1 cellular context compared by ENCODE assay signal in the genomic region with DNA sequence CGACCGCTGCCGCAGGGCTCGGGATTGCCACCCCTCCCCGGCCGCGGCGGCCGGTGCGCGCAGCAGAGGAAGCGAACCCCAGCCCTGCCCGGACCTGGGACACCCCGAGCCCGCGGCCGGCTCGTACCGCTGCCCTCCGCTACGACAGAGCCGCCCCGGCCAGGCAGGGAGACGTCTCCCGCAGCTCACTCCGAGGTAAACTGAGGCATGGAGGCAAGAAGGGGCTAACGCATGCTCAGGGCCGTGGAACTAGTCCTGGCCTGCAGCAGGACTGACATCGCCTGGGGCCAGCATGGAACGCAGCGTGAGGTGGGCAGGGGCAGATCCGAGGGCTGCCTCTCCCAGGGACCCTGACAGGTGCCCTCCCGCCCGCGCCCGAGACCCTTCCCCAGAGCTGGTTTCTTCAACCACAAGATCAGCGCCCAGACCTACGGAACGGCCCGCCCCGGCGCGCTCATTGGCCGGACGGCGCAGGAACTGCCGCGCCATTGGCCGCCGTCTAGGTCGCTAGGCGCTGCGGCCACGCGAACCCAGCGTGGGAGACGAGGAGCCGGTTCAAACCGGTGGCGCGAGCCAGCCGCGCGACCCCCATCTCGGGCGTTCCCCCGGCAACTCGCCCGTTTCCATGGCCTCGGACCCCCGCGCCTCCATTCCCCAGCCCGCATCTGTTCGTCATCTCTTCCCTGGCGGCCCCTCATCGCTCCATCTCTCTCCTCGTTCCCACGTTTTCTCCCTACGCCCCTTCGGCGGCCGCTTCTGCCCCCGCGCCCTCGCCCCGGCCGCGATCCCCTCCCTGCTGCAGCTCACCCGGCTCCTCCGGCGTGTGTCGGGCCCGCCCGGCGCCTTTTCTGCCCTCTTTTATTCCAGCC.
TF ChIP-seq lines count a peak whose summit lies in the region.

Gene SLC43A2 (minus strand): TSS at position 848 of the 869 bp plus-strand sequence. CDS start 960 bp downstream, outside the sequence.

TF ChIP-seq in K562, 482 proteins besides CTCF, POLR2A, EP300 and RAD21 (continued from another document and continues in another):
- no peak for TF ChIP-seq ARID3B (CRISPR knock-in tag; IDR thresholded peaks at IDR 0.05; ENCODE audit: borderline replicate concordance)
- no peak for TF ChIP-seq GATAD2A (IDR thresholded peaks at IDR 0.05)
- TF ChIP-seq ZNF644 (tag; IDR thresholded peaks at IDR 0.05; ENCODE audit: low read depth), result no peak
- no peak for TF ChIP-seq COPS2 (conservative IDR thresholded peaks at IDR 0.05)
- peak; percentile 69; the same call in 1 of the 2 replicates for TF ChIP-seq LCOR (CRISPR knock-in tag; IDR thresholded peaks at IDR 0.05)
- TF ChIP-seq PHF8 (IDR thresholded peaks at IDR 0.05; ENCODE audit: borderline replicate concordance, low read length), result peak; percentile 64; the same call in 1 of the 2 replicates
- TF ChIP-seq MYC (IDR thresholded peaks at IDR 0.05; ENCODE audit: low read depth, low read length), result peak; percentile 15; the same call in 1 of the 2 replicates
- TF ChIP-seq MYC (CRISPR knock-in tag; IDR thresholded peaks at IDR 0.05; ENCODE audit: borderline replicate concordance, low read depth), result no peak
- no peak for TF ChIP-seq FUS (optimal IDR thresholded peaks at IDR 0.05; ENCODE audit: low read depth, low read length)
- TF ChIP-seq SUPT5H (IDR thresholded peaks at IDR 0.05), result peak; percentile 75
- no peak for TF ChIP-seq TCF15 (CRISPR knock-in tag; IDR thresholded peaks at IDR 0.05)
- TF ChIP-seq KDM4B (IDR thresholded peaks at IDR 0.05; ENCODE audit: borderline replicate concordance in 2 of 2, low read depth in 1 of 2), result no peak
- TF ChIP-seq, protein P1, sequence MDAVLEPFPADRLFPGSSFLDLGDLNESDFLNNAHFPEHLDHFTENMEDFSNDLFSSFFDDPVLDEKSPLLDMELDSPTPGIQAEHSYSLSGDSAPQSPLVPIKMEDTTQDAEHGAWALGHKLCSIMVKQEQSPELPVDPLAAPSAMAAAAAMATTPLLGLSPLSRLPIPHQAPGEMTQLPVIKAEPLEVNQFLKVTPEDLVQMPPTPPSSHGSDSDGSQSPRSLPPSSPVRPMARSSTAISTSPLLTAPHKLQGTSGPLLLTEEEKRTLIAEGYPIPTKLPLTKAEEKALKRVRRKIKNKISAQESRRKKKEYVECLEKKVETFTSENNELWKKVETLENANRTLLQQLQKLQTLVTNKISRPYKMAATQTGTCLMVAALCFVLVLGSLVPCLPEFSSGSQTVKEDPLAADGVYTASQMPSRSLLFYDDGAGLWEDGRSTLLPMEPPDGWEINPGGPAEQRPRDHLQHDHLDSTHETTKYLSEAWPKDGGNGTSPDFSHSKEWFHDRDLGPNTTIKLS (IDR thresholded peaks at IDR 0.05; ENCODE audit: borderline replicate concordance, low read depth), result no peak
- TF ChIP-seq ARID1B (IDR thresholded peaks at IDR 0.05), result peak; percentile 32; the same call in 1 of the 2 replicates
- TF ChIP-seq ZNF79 (CRISPR knock-in tag; IDR thresholded peaks at IDR 0.05; ENCODE audit: low read depth), result no peak
- TF ChIP-seq HLTF (IDR thresholded peaks at IDR 0.05), result no peak
- peak; percentile 6 for TF ChIP-seq SAP30 (IDR thresholded peaks at IDR 0.05; ENCODE audit: borderline replicate concordance, insufficient read depth, low read depth, low read length, poor library complexity, severe bottlenecking)
- TF ChIP-seq TAF1 (IDR thresholded peaks at IDR 0.05; ENCODE audit: control insufficient read depth, extremely low read depth, insufficient read depth, low read length, severe bottlenecking), result no peak
- no peak for TF ChIP-seq NR2C1 (IDR thresholded peaks at IDR 0.05)
- TF ChIP-seq NR2C1 (tag; IDR thresholded peaks at IDR 0.05), result no peak
- peak; percentile 83; the same call in 1 of the 2 replicates for TF ChIP-seq POLR2G (IDR thresholded peaks at IDR 0.05; ENCODE audit: low read depth, low read length)
- no peak for TF ChIP-seq ZNF764 (CRISPR knock-in tag; IDR thresholded peaks at IDR 0.05; ENCODE audit: low read depth)
- peak; percentile 31; the same call in 1 of the 2 replicates for TF ChIP-seq ESRRA (IDR thresholded peaks at IDR 0.05; ENCODE audit: borderline replicate concordance, low read depth)
- no peak for TF ChIP-seq MLX (CRISPR knock-in tag; conservative IDR thresholded peaks at IDR 0.05)
- no peak for TF ChIP-seq ZMIZ1 (IDR thresholded peaks at IDR 0.05; ENCODE audit: low read depth in 2 of 2, low read length in 2 of 2)
- peak; percentile 21; the same call in 1 of the 2 replicates for TF ChIP-seq CREM (IDR thresholded peaks at IDR 0.05; ENCODE audit: low read depth)
- TF ChIP-seq EGR1 (conservative IDR thresholded peaks at IDR 0.05), result peak; percentile 72
- 0 out of 2 replicates have a peak, but pooled peaks have one; percentile 21 for TF ChIP-seq ETS1 (conservative IDR thresholded peaks at IDR 0.05; ENCODE audit: control insufficient read depth, low read depth, low read length)
- TF ChIP-seq ZZZ3 (IDR thresholded peaks at IDR 0.05), result no peak
- peak; percentile 38 for TF ChIP-seq POLR2B (IDR thresholded peaks at IDR 0.05; ENCODE audit: low read depth, partially characterized antibody)
- TF ChIP-seq SLC30A9 (CRISPR knock-in tag; IDR thresholded peaks at IDR 0.05), result no peak
- TF ChIP-seq CHD1 (IDR thresholded peaks at IDR 0.05; ENCODE audit: low read length), result no peak
- no peak for TF ChIP-seq KLF1 (tag; IDR thresholded peaks at IDR 0.05)
- peak; percentile 51; the same call in 1 of the 2 replicates for TF ChIP-seq BCOR (IDR thresholded peaks at IDR 0.05)
- no peak for TF ChIP-seq ZNF24 (IDR thresholded peaks at IDR 0.05)
- TF ChIP-seq MEIS2 (IDR thresholded peaks at IDR 0.05; ENCODE audit: partially characterized antibody), result no peak
- no peak for TF ChIP-seq GTF2F1 (IDR thresholded peaks at IDR 0.05; ENCODE audit: low read depth, low read length)
- TF ChIP-seq MECOM (CRISPR knock-in tag; IDR thresholded peaks at IDR 0.05), result no peak
- TF ChIP-seq ZNF143 (CRISPR knock-in tag; IDR thresholded peaks at IDR 0.05), result no peak
- 0 out of 2 replicates have a peak, but pooled peaks have one; percentile 41 for TF ChIP-seq ZNF431 (CRISPR knock-in tag; IDR thresholded peaks at IDR 0.05)
- no peak for TF ChIP-seq PHF21A (IDR thresholded peaks at IDR 0.05; ENCODE audit: borderline replicate concordance, low read depth)
- no peak for TF ChIP-seq TAF15 (IDR thresholded peaks at IDR 0.05; ENCODE audit: low read depth, low read length)
- TF ChIP-seq SMARCB1 (IDR thresholded peaks at IDR 0.05; ENCODE audit: insufficient read length, low read depth), result no peak
- TF ChIP-seq CXXC5 (CRISPR knock-in tag; IDR thresholded peaks at IDR 0.05), result peak; percentile 12; the same call in 1 of the 2 replicates
- TF ChIP-seq ZNF232 (CRISPR knock-in tag; IDR thresholded peaks at IDR 0.05), result no peak
